Comparison of ENCODE assay signal across 1 cellular context in genomic region chr5:99936911-99937310, GRCh38.
TF ChIP-seq lines count a peak whose summit lies in the region.

No MANE protein-coding gene starts in this region.

TF ChIP-seq in WTC11, 78 proteins besides CTCF, POLR2A, EP300 and RAD21 (continued from another document):
- TF ChIP-seq, protein P1, sequence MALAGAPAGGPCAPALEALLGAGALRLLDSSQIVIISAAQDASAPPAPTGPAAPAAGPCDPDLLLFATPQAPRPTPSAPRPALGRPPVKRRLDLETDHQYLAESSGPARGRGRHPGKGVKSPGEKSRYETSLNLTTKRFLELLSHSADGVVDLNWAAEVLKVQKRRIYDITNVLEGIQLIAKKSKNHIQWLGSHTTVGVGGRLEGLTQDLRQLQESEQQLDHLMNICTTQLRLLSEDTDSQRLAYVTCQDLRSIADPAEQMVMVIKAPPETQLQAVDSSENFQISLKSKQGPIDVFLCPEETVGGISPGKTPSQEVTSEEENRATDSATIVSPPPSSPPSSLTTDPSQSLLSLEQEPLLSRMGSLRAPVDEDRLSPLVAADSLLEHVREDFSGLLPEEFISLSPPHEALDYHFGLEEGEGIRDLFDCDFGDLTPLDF (CRISPR knock-in tag; IDR thresholded peaks at IDR 0.05), result no peak
- no peak for TF ChIP-seq SP1 (CRISPR knock-in tag; conservative IDR thresholded peaks at IDR 0.05)
